In the genomic region with DNA sequence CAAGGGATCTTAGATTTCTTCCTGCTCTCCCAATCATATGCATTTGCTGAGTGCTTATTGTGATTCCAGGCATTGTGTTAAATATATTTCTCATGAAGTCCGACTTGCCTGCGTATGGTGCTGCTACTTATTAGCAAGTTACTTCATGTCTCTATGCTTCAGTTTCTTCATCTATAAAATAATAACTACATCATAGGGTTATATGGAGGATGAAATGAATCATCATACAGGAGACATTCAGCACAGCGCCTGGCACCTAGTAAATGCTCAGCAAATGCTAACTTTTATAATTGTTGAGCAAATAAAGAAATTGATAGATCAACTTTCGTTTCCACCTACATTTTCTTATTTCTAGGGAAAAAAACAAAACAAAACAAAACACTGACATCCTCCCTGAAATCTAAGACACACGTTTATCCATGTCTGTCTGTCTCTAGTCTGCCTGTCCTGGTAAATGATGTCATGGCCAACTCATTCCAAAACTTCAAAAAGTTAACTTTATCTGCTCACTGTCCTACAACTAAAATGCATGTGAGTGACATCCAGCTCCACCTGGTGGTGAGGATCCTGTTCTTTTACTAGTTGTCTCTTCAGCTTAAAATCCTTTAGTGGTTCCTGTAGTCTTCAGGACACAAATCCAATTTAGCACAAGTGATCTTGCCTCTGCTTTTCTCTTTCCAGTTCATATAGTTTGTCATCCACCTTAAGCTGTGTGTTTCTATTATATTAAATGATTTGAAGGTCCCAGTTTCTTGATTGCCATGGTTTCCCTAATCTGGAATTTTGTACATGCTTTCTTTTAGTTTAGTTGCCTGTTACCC, we compare ENCODE assay signal across 1 cellular context.
TF ChIP-seq lines count a peak whose summit lies in the region.

No MANE protein-coding gene starts in this region.

TF ChIP-seq in GM23338, 12 proteins besides CTCF, POLR2A, EP300 and RAD21 (continued from another document):
- TF ChIP-seq JUNB (IDR thresholded peaks at IDR 0.05; ENCODE audit: unreplicated experiment) (no peak), ZNF114 (CRISPR knock-in tag; IDR thresholded peaks at IDR 0.05) (no peak), CREB1 (CRISPR knock-in tag; IDR thresholded peaks at IDR 0.05; ENCODE audit: low read depth) (no peak), ZNF331 (CRISPR knock-in tag; IDR thresholded peaks at IDR 0.05; ENCODE audit: low read depth) (no peak), EZH2phosphoT487 (IDR thresholded peaks at IDR 0.05; ENCODE audit: unreplicated experiment) (no peak)
